8 cellular contexts compared by ENCODE assay signal in genomic region chr17:50507871-50508572, GRCh38. TPM values are rescaled to one million over a fixed set of nuclear protein-coding genes. Genes with fewer than 3 reads are reported as not detected.
DNase-seq lines count a peak whose midpoint lies in the region; ATAC-seq and TF ChIP-seq lines count a peak whose summit lies in the region.

TSS of gene MYCBPAP (plus strand) at chr17:50508439. CDS start at chr17:50508675, 236 bp downstream.

- H3K27ac ChIP-seq in esophagus (ENCODE audit: low read depth in 2 of 2, low read length in 1 of 2) (peak within 1 kb of the TSS in 1 of 2 donors; percentile 35), mucosa of rectum (ENCODE audit: low read depth in 2 of 2, low read length in 2 of 2) (peak within 1 kb of the TSS; percentile 65)

- H3K27me3 Mint-ChIP-seq in activated T-cell treated with anti-CD3 and anti-CD28 coated beads, Interleukin-2, amount 50 U/mL, for 24 hours: peaks cover 24% of the 10 kb centered on the region

- DNase-seq in AG09319 (ENCODE audit: extremely low read depth, low read depth): peak; percentile 52
- peak; percentile 89 for DNase-seq in NK-92 treated with Interleukin-12 subunit alpha and Interleukin-12 subunit beta, amount 100 ng/mL, for 24 hours (lab: John Stamatoyannopoulos, UW)
- peak; percentile 80 for DNase-seq in activated T-cell treated with anti-CD3 and anti-CD28 coated beads, Interleukin-2, amount 50 U/mL, for 24 hours
- peak; percentile 61 for DNase-seq in stimulated activated CD8-positive, alpha-beta memory T cell treated with anti-CD3 and anti-CD28 coated beads, Interleukin-4, amount 100 ng/mL, for 24 hours (ENCODE audit: low read depth)

- ATAC-seq in GM19452 (IDR thresholded peaks at IDR 0.05; ENCODE audit: unreplicated experiment): peak; percentile 38
- ATAC-seq in GM19395 (IDR thresholded peaks at IDR 0.05; ENCODE audit: unreplicated experiment): no peak

- no peaks in the 10 kb centered on the region for H3K9me3 Mint-ChIP-seq in activated T-cell treated with anti-CD3 and anti-CD28 coated beads, Interleukin-2, amount 50 U/mL, for 24 hours

- WGBS in esophagus, 2 donors: 11% methylated on average over 54 to 66 of the region's 66 CpGs

- peaks cover 38% of the 10 kb centered on the region for H3K4me1 Mint-ChIP-seq in activated T-cell treated with anti-CD3 and anti-CD28 coated beads, Interleukin-2, amount 50 U/mL, for 24 hours (ENCODE audit: low read depth)

- H3K9ac ChIP-seq in mucosa of rectum (ENCODE audit: low read depth in 1 of 2, low read length in 2 of 2): peak within 1 kb of the TSS; percentile 52 to 76

- no peaks in the 10 kb centered on the region for H3K36me3 ChIP-seq in esophagus (ENCODE audit: control insufficient read depth in 2 of 2, insufficient read depth in 2 of 2, low read length in 1 of 2)
- no peaks in the 10 kb centered on the region for H3K36me3 ChIP-seq in mucosa of rectum (ENCODE audit: control insufficient read depth in 2 of 2, insufficient read depth in 2 of 2, low read length in 2 of 2)

- H3K4me1 ChIP-seq in esophagus (ENCODE audit: control insufficient read depth in 2 of 2, insufficient read depth in 2 of 2, low read length in 1 of 2) (peaks cover 0 to 6% of the 10 kb centered on the region in 2 donors), mucosa of rectum (ENCODE audit: control insufficient read depth in 2 of 2, insufficient read depth in 2 of 2, low read length in 2 of 2) (peaks cover 27 to 34% of the 10 kb centered on the region in 2 donors)

- no peaks in the 10 kb centered on the region for H3K9me3 ChIP-seq in esophagus (ENCODE audit: control insufficient read depth in 2 of 2, insufficient read depth in 1 of 2, low read depth in 1 of 2, low read length in 1 of 2)
- no peaks in the 10 kb centered on the region for H3K9me3 ChIP-seq in mucosa of rectum (ENCODE audit: control insufficient read depth in 2 of 2, low read length in 2 of 2)

- H3K27ac Mint-ChIP-seq in activated T-cell treated with anti-CD3 and anti-CD28 coated beads, Interleukin-2, amount 50 U/mL, for 24 hours: peak within 1 kb of the TSS; percentile 67

- H3K4me3 Mint-ChIP-seq in activated T-cell treated with anti-CD3 and anti-CD28 coated beads, Interleukin-2, amount 50 U/mL, for 24 hours: peak within 1 kb of the TSS; percentile 78

- no peaks in the 10 kb centered on the region for H3K27me3 ChIP-seq in esophagus (ENCODE audit: control insufficient read depth in 1 of 2, insufficient read depth in 2 of 2, low read length in 2 of 2)
- no peaks in the 10 kb centered on the region for H3K27me3 ChIP-seq in mucosa of rectum (ENCODE audit: control insufficient read depth in 2 of 2, insufficient read depth in 2 of 2, low read length in 2 of 2)

- TF ChIP-seq CTCF in AG09319 (IDR thresholded peaks at IDR 0.05; ENCODE audit: low read depth, low read length): peak; percentile 19; the same call in 1 of the 2 replicates

- peak within 1 kb of the TSS; percentile 53 to 55 for H3K4me3 ChIP-seq in esophagus (ENCODE audit: low read depth in 1 of 2, low read length in 2 of 2)
- peak within 1 kb of the TSS; percentile 59 to 62 for H3K4me3 ChIP-seq in mucosa of rectum (ENCODE audit: low read length in 2 of 2)

- H3K36me3 Mint-ChIP-seq in activated T-cell treated with anti-CD3 and anti-CD28 coated beads, Interleukin-2, amount 50 U/mL, for 24 hours (ENCODE audit: low read depth): no peaks in the 10 kb centered on the region

RNA-seq across cellular contexts. Expression of gene MYCBPAP, which starts in this region (rescaled TPM):
- under 1 TPM; 0.05 to 0.22 TPM for polyA plus RNA-seq in esophagus
